Comparison of ENCODE assay signal across 26 cellular contexts in the genomic region with DNA sequence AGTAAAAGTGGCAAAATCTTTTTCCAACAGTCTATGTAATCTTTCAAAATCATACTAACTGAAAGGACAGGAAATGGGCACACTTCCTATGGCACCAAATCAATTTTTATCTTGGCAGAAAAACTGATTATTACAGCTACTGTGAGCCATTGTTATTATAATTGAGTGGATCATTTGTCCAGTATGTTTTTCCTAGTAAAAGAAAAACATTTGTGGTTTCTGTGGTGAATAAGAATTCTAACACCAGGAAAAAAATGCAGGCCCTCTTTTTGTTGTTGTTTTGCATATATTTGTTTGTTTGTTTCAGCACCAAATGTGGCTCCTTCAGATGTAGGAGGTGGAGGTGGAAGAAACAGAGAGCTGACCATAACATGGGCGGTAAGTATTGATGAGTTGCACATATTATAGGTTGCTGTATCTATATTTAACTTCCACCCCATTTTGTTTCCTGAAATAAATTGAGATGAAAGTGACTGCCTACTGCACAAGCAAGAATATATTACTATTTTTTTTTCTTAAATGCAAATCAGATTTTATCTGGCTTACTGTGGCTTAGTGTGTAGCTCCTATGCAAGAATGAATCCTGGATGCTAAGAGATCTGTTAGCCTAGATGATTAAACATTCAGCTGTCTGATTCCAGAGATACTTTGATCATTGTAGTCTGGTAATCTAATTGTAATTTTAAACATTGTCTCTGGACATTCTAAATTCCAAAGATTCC.
DNase-seq lines count a peak whose midpoint lies in the region; ATAC-seq and TF ChIP-seq lines count a peak whose summit lies in the region.
"Had no signal": no experiment of that assay in that cellular context is flagged by ENCODE, and none has a peak within 500 bp of the region (broad histone marks: within the 10 kb centered on the region; RNA-seq: fewer than 3 reads in every experiment).

No MANE protein-coding gene starts in this region.

- TF ChIP-seq CTCF in retinal pigment epithelial cell (conservative IDR thresholded peaks at IDR 0.05; ENCODE audit: low read depth, low read length) = no peak

- H3K9me3 ChIP-seq in adipocyte (ENCODE audit: control insufficient read depth, low read length) (peaks cover 35% of the 10 kb centered on the region), aorta (ENCODE audit: control insufficient read depth, low read length) (no peaks in the 10 kb centered on the region)
- H3K9me3 ChIP-seq: uterus had no signal

- H3K27me3 ChIP-seq in adipocyte (replicated peaks; ENCODE audit: control insufficient read depth, insufficient read depth, low read length) = peaks cover 5% of the 10 kb centered on the region
- no peaks in the 10 kb centered on the region for H3K27me3 ChIP-seq in aorta (ENCODE audit: control insufficient read depth in 1 of 2, insufficient read depth in 2 of 2, low read length in 1 of 2)
- H3K27me3 ChIP-seq: heart left ventricle, left lung, uterus had no signal

- ATAC-seq in aorta (ENCODE audit: low FRiP score) = no peak
- ATAC-seq: activated T-cell treated with anti-CD3 and anti-CD28 coated beads, Interleukin-2, amount 50 U/mL, for 4 hours; effector memory CD8-positive, alpha-beta T cell; heart left ventricle; K562; left lung had no signal

- no peak overlapping the region for H3K4me3 ChIP-seq in adipocyte (ENCODE audit: low read length)
- no peak overlapping the region for H3K4me3 ChIP-seq in retinal pigment epithelial cell (ENCODE audit: low read length)
- no peak overlapping the region for H3K4me3 ChIP-seq in aorta (ENCODE audit: low read length in 2 of 2)
- H3K4me3 ChIP-seq: heart left ventricle, K562, left lung, PC-9, uterus had no signal

- H3K4me1 ChIP-seq in adipocyte (ENCODE audit: control insufficient read depth, insufficient read depth, low read length) (peaks cover 8% of the 10 kb centered on the region), aorta (ENCODE audit: control insufficient read depth in 1 of 2, insufficient read depth in 2 of 2, low read length in 2 of 2) (no peaks in the 10 kb centered on the region)
- H3K4me1 ChIP-seq: heart left ventricle, parathyroid adenoma, uterus had no signal

- H3K27ac ChIP-seq in aorta (ENCODE audit: low read depth in 1 of 2, low read length in 2 of 2) = no peak overlapping the region
- H3K27ac ChIP-seq: heart left ventricle, left lung, parathyroid adenoma, PC-9, uterus had no signal

- H3K9ac ChIP-seq in adipocyte (ENCODE audit: low read length) = no peak overlapping the region
- H3K9ac ChIP-seq: parathyroid adenoma had no signal

- H3K36me3 ChIP-seq in adipocyte (ENCODE audit: control insufficient read depth, insufficient read depth, low read length, severe bottlenecking) (no peaks in the 10 kb centered on the region), aorta (ENCODE audit: control insufficient read depth in 1 of 2, insufficient read depth in 2 of 2, low read length in 1 of 2) (no peaks in the 10 kb centered on the region)
- H3K36me3 ChIP-seq: heart left ventricle, left lung, uterus had no signal

- 75 to 89% methylated on average over 1 of the region's 1 CpG for WGBS in aorta, 2 donors

- DNase-seq in HS-5 (ENCODE audit: low read depth) = peak; percentile 15
- DNase-seq in adipocyte (ENCODE audit: low read depth) = peak; percentile 51
- peak; percentile 11 for DNase-seq in fibroblast of gingiva (ENCODE audit: low read depth)
- DNase-seq in retinal pigment epithelial cell (ENCODE audit: low read depth) = peak; percentile 28
- DNase-seq in NCI-H1417 treated with DMSO at 0.1 percent for 48 hours (lab: John Stamatoyannopoulos, UW) = no peak
- DNase-seq in aorta = no peak
- DNase-seq in C1 segment of cervical spinal cord (lab: John Stamatoyannopoulos, UW) = no peak
- DNase-seq: activated CD8-positive, alpha-beta memory T cell treated with anti-CD3 and anti-CD28 coated beads for 24 hours; activated naive CD4-positive, alpha-beta T cell treated with Interleukin-2 at 50 U/mL for 16 hours; activated T-cell treated with anti-CD3 and anti-CD28 coated beads, Interleukin-2, amount 50 U/mL, for 4 hours; AML-193; amygdala; effector memory CD8-positive, alpha-beta T cell; H9; heart left ventricle; left lung; MV-4-11; NCI-H187; NCI-H345; NCI-H82; PC-9; SHP77 treated with DMSO at 0.1 percent for 48 hours; T-helper 1 cell; uterus had no signal

- intact Hi-C loops in aorta (cut with DNase I) = no loop called here

Comparison
In these comparisons a context has a peak if more than half of its experiments do, and no peak if none do; other contexts are left out.
1. DNase-seq: peak in HS-5 (single experiment), adipocyte (single experiment), fibroblast of gingiva (single experiment) and retinal pigment epithelial cell (single experiment); none in NCI-H1417 treated with DMSO at 0.1 percent for 48 hours (single experiment), aorta (0 of 2) and C1 segment of cervical spinal cord (0 of 14).